Comparison of ENCODE assay signal across 35 cellular contexts in genomic region chr6:51608383-51608782, GRCh38.
"Had no signal": no experiment of that assay in that cellular context is flagged by ENCODE, and none has a peak within 500 bp of the region (broad histone marks: within the 10 kb centered on the region; RNA-seq: fewer than 3 reads in every experiment).

No MANE protein-coding gene starts in this region.

- FAIRE-seq: colon had no signal

- H3K9me3 Mint-ChIP-seq: activated B cell treated with CpG ODN at 0.5 μM for 24 hours; activated CD8-positive, alpha-beta T cell treated with anti-CD3 and anti-CD28 coated beads for 36 hours; activated naive CD8-positive, alpha-beta T cell treated with anti-CD3 and anti-CD28 coated beads, Interleukin-2, amount 10 ng/mL, durations not matched to agents 7 days and 5 days; activated T-helper 17 cell treated with anti-CD3 and anti-CD28 coated beads, Interleukin-2, amount 50 U/mL, for 72 hours; brain; T-helper 2 cell treated with Interferon-gamma antibody and Interleukin-4, amounts not matched to agents 5 μg/mL and 100 μg/mL, for 36 hours had no signal

- H3K4me1 Mint-ChIP-seq: activated B cell treated with CpG ODN at 0.5 μM for 24 hours; activated naive CD4-positive, alpha-beta T cell treated with anti-CD3 and anti-CD28 coated beads, Interleukin-2, amount 50 U/mL, for 24 hours; activated naive CD8-positive, alpha-beta T cell treated with anti-CD3 and anti-CD28 coated beads, Interleukin-2, amount 10 ng/mL, durations not matched to agents 7 days and 5 days; activated T-helper 17 cell treated with anti-CD3 and anti-CD28 coated beads, Interleukin-2, amount 50 U/mL, for 72 hours; brain; central memory CD8-positive, alpha-beta T cell; T-helper 17 cell had no signal

- H3K27me3 ChIP-seq: breast epithelium, esophagus muscularis mucosa, foreskin keratinocyte, gastrocnemius medialis, heart left ventricle had no signal

- H3K27ac ChIP-seq: breast epithelium, esophagus muscularis mucosa, foreskin keratinocyte, gastrocnemius medialis, heart left ventricle, WERI-Rb-1 had no signal

- ATAC-seq: activated CD4-positive, CD25-positive, alpha-beta regulatory T cell treated with anti-CD3 and anti-CD28 coated beads, Interleukin-2, amount 50 U/mL, for 24 hours; activated CD8-positive, alpha-beta T cell treated with anti-CD3 and anti-CD28 coated beads for 36 hours; activated T-cell treated with anti-CD3 and anti-CD28 coated beads, Interleukin-2, amount 50 U/mL, for 4 hours; activated T-helper 17 cell treated with anti-CD3 and anti-CD28 coated beads, Interleukin-2, amount 50 U/mL, for 72 hours; effector memory CD8-positive, alpha-beta T cell; foreskin keratinocyte; gastrocnemius medialis; heart left ventricle; T-helper 17 cell had no signal

- H3K36me3 ChIP-seq: breast epithelium, esophagus muscularis mucosa, gastrocnemius medialis, heart left ventricle, WERI-Rb-1 had no signal

- H3K27ac Mint-ChIP-seq: activated B cell treated with CpG ODN at 0.5 μM for 24 hours; activated CD8-positive, alpha-beta T cell treated with anti-CD3 and anti-CD28 coated beads for 36 hours; activated naive CD4-positive, alpha-beta T cell treated with anti-CD3 and anti-CD28 coated beads, Interleukin-2, amount 50 U/mL, for 24 hours; activated naive CD8-positive, alpha-beta T cell treated with anti-CD3 and anti-CD28 coated beads, Interleukin-2, amount 10 ng/mL, durations not matched to agents 7 days and 5 days; activated T-helper 17 cell treated with anti-CD3 and anti-CD28 coated beads, Interleukin-2, amount 50 U/mL, for 72 hours; effector memory CD8-positive, alpha-beta T cell; T-helper 17 cell; T-helper 2 cell treated with Interferon-gamma antibody and Interleukin-4, amounts not matched to agents 5 μg/mL and 100 μg/mL, for 36 hours had no signal

- H3K9me3 ChIP-seq: breast epithelium, esophagus muscularis mucosa, gastrocnemius medialis, heart left ventricle had no signal

- H3K4me3 Mint-ChIP-seq: activated B cell treated with CpG ODN at 0.5 μM for 24 hours; activated CD8-positive, alpha-beta T cell treated with anti-CD3 and anti-CD28 coated beads for 36 hours; activated naive CD4-positive, alpha-beta T cell treated with anti-CD3 and anti-CD28 coated beads, Interleukin-2, amount 50 U/mL, for 24 hours; activated naive CD8-positive, alpha-beta T cell treated with anti-CD3 and anti-CD28 coated beads, Interleukin-2, amount 10 ng/mL, durations not matched to agents 7 days and 5 days; activated T-cell treated with anti-CD3 and anti-CD28 coated beads, Interleukin-2, amount 50 U/mL, for 4 hours; activated T-helper 17 cell treated with anti-CD3 and anti-CD28 coated beads, Interleukin-2, amount 50 U/mL, for 72 hours; brain; central memory CD8-positive, alpha-beta T cell; effector memory CD8-positive, alpha-beta T cell; T-helper 17 cell; T-helper 2 cell treated with Interferon-gamma antibody and Interleukin-4, amounts not matched to agents 5 μg/mL and 100 μg/mL, for 36 hours had no signal

- H3K27me3 Mint-ChIP-seq: activated B cell treated with CpG ODN at 0.5 μM for 24 hours; activated CD8-positive, alpha-beta T cell treated with anti-CD3 and anti-CD28 coated beads for 36 hours; activated naive CD4-positive, alpha-beta T cell treated with anti-CD3 and anti-CD28 coated beads, Interleukin-2, amount 50 U/mL, for 24 hours; activated naive CD8-positive, alpha-beta T cell treated with anti-CD3 and anti-CD28 coated beads, Interleukin-2, amount 10 ng/mL, durations not matched to agents 7 days and 5 days; activated T-helper 17 cell treated with anti-CD3 and anti-CD28 coated beads, Interleukin-2, amount 50 U/mL, for 72 hours; central memory CD8-positive, alpha-beta T cell; effector memory CD8-positive, alpha-beta T cell; T-helper 17 cell had no signal

- H3K36me3 Mint-ChIP-seq: activated naive CD4-positive, alpha-beta T cell treated with anti-CD3 and anti-CD28 coated beads, Interleukin-2, amount 50 U/mL, for 24 hours; activated naive CD8-positive, alpha-beta T cell treated with anti-CD3 and anti-CD28 coated beads, Interleukin-2, amount 10 ng/mL, durations not matched to agents 7 days and 5 days; brain had no signal

- H3K4me1 ChIP-seq: breast epithelium, esophagus muscularis mucosa, foreskin keratinocyte, gastrocnemius medialis, heart left ventricle had no signal

- DNase-seq: activated B cell treated with CpG ODN at 0.5 μM for 24 hours; activated CD4-positive, alpha-beta T cell treated with anti-CD3 and anti-CD28 coated beads for 48 hours; activated CD4-positive, alpha-beta T cell treated with anti-CD3 and anti-CD28 coated beads, Interleukin-2, amount 50 U/mL, for 1 hour; activated CD4-positive, alpha-beta T cell treated with anti-CD3 and anti-CD28 coated beads, Interleukin-2, amount 50 U/mL, for 48 hours; activated CD8-positive, alpha-beta memory T cell treated with anti-CD3 and anti-CD28 coated beads for 24 hours; activated CD8-positive, alpha-beta T cell treated with anti-CD3 and anti-CD28 coated beads for 36 hours; activated effector memory CD4-positive, alpha-beta T cell treated with Interleukin-2 at 50 U/mL for 16 hours; activated gamma-delta T cell treated with Interleukin-2 at 50 U/mL for 16 hours; activated naive CD4-positive, alpha-beta T cell treated with Interleukin-2 at 50 U/mL for 16 hours; activated naive CD8-positive, alpha-beta T cell treated with anti-CD3 and anti-CD28 coated beads, Interleukin-2, amount 10 ng/mL, durations not matched to agents 7 days and 5 days; activated T-cell treated with anti-CD3 and anti-CD28 coated beads, Interleukin-2, amount 50 U/mL, for 4 hours; amniotic stem cell; aorta; cortex of kidney; dermis blood vessel endothelial cell; effector CD4-positive, alpha-beta T cell; effector memory CD8-positive, alpha-beta T cell; erythroblast; foreskin keratinocyte; gastrocnemius medialis; glutamatergic neuron; heart left ventricle; T-helper 1 cell; T-helper 17 cell; T1000; WERI-Rb-1 had no signal

- H3K4me3 ChIP-seq: breast epithelium, esophagus muscularis mucosa, gastrocnemius medialis, heart left ventricle had no signal
